13 cellular contexts compared by ENCODE assay signal in the genomic region with DNA sequence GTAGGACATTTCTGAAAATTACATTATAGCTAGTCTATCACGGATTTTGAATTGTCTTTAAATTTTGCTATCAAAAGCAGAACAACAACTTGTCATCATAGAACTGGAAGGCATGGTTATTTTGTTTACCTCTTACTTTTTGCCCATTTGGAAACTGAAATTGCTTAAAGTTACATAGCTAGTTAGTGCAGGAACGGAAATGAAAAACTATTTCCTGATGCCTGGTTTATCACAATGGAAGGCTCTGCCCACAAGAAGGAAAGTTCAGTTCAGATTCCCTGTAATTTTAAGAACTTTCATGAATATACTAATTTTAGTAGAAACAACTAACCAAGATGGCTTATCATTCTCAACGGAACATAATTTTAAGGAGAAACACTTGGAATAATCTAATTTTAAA.
DNase-seq lines count a peak whose midpoint lies in the region; ATAC-seq and TF ChIP-seq lines count a peak whose summit lies in the region.
"Had no signal": no experiment of that assay in that cellular context is flagged by ENCODE, and none has a peak within 500 bp of the region (broad histone marks: within the 10 kb centered on the region; RNA-seq: fewer than 3 reads in every experiment).

No MANE protein-coding gene starts in this region.

- intact Hi-C loops in PC-3 (cut with micrococcal nuclease) (loop anchor here (2.0 to 5.0 kb wide), 4 partner anchors 14 to 410 kb away; no protein-coding TSS in a partner anchor), gastrocnemius medialis (cut with DNase I; ENCODE audit: low total_unique reads) (loop anchor here (5.0 kb wide), 3 partner anchors 105 to 420 kb away; no protein-coding TSS in a partner anchor), sciatic nerve (cut with DNase I) (loop anchor here (5.0 kb wide), 1 partner anchor 570 kb away; no protein-coding TSS in a partner anchor)

- TF ChIP-seq EP300 in gastroesophageal sphincter (IDR thresholded peaks at IDR 0.05) = no peak

- H3K27me3 ChIP-seq in PC-3 (ENCODE audit: low read length) (no peaks in the 10 kb centered on the region), gastroesophageal sphincter (no peaks in the 10 kb centered on the region), gastrocnemius medialis (no peaks in the 10 kb centered on the region), Karpas-422 (ENCODE audit: low read length) (no peaks in the 10 kb centered on the region)
- H3K27me3 ChIP-seq in effector memory CD4-positive, alpha-beta T cell (replicated peaks; ENCODE audit: control insufficient read depth, insufficient read depth, low read length, poor library complexity, severe bottlenecking) = no peaks in the 10 kb centered on the region

- no peaks in the 10 kb centered on the region for H3F3A ChIP-seq in PC-3 (ENCODE audit: low read length, unreplicated experiment)

- H3K36me3 ChIP-seq in PC-3 (ENCODE audit: low read depth, low read length) = no peaks in the 10 kb centered on the region
- no peaks in the 10 kb centered on the region for H3K36me3 ChIP-seq in gastroesophageal sphincter
- H3K36me3 ChIP-seq in gastrocnemius medialis = no peaks in the 10 kb centered on the region
- H3K36me3 ChIP-seq in effector memory CD4-positive, alpha-beta T cell (ENCODE audit: control insufficient read depth, insufficient read depth, low read length) = no peaks in the 10 kb centered on the region
- H3K36me3 ChIP-seq in Karpas-422 (ENCODE audit: insufficient read depth, low read length) = no peaks in the 10 kb centered on the region

- BruUV-seq in PC-3 (replicated peaks; lab: Mats Ljungman, UMichigan) = no TSS peak

- TF ChIP-seq POLR2A in gastroesophageal sphincter (IDR thresholded peaks at IDR 0.05) (no peak), gastrocnemius medialis (IDR thresholded peaks at IDR 0.05) (no peak)

- H3K4me1 ChIP-seq in PC-3 (ENCODE audit: insufficient read depth, low read length) = peaks cover 65% of the 10 kb centered on the region
- peaks cover 53 to 98% (median 60%) of the 10 kb centered on the region in 3 donors for H3K4me1 ChIP-seq in gastroesophageal sphincter
- peaks cover 74 to 97% of the 10 kb centered on the region in 2 donors for H3K4me1 ChIP-seq in gastrocnemius medialis
- peaks cover 4% of the 10 kb centered on the region for H3K4me1 ChIP-seq in effector memory CD4-positive, alpha-beta T cell (ENCODE audit: control insufficient read depth, insufficient read depth, low read length, poor library complexity, severe bottlenecking)
- peaks cover 5% of the 10 kb centered on the region; the same call in 1 of the 2 replicates for H3K4me1 ChIP-seq in Karpas-422 (ENCODE audit: low read length)

- ATAC-seq in PC-3 (no peak), gastroesophageal sphincter (no peak), gastrocnemius medialis (no peak), sciatic nerve (no peak), HG02678 (IDR thresholded peaks at IDR 0.05; ENCODE audit: unreplicated experiment) (no peak)

- no peak overlapping the region for H2AFZ ChIP-seq in PC-3 (ENCODE audit: low read length)
- H2AFZ ChIP-seq in Karpas-422 (ENCODE audit: low read length) = no peak overlapping the region

- H3K9me2 ChIP-seq in PC-3 (replicated peaks; ENCODE audit: low read length) (no peaks in the 10 kb centered on the region), Karpas-422 (replicated peaks; ENCODE audit: insufficient read depth, low read length) (no peaks in the 10 kb centered on the region)

- TF ChIP-seq CTCF in 22Rv1 (IDR thresholded peaks at IDR 0.05) (no peak), PC-3 (conservative IDR thresholded peaks at IDR 0.05; ENCODE audit: low read depth, low read length) (no peak), gastroesophageal sphincter (IDR thresholded peaks at IDR 0.05) (no peak), gastrocnemius medialis (IDR thresholded peaks at IDR 0.05 in 4 of 5, conservative IDR thresholded peaks at IDR 0.05 in 1 of 5) (no peak)

- POLR2A ChIA-PET in PC-3 (lab: Charles Lee; ENCODE audit: unreplicated experiment) = interaction anchor here (0.7 to 1.0 kb wide), 2 partner anchors 37 to 546 kb away, joined by 3 to 4 read pairs; partner anchors contain the start of gene ZFP36L1

- CTCF ChIA-PET in PC-3 (lab: Charles Lee) = interaction anchor here (0.6 to 0.9 kb wide), 11 partner anchors 9 to 578 kb away, joined by 3 to 11 read pairs (median 3); no protein-coding TSS in a partner anchor

- no peaks in the 10 kb centered on the region for H3K79me2 ChIP-seq in PC-3 (ENCODE audit: low read length)
- H3K79me2 ChIP-seq in Karpas-422 (ENCODE audit: low read length) = no peaks in the 10 kb centered on the region

- H3K9me3 ChIP-seq in PC-3 (ENCODE audit: low read length) (no peaks in the 10 kb centered on the region), gastroesophageal sphincter (no peaks in the 10 kb centered on the region), gastrocnemius medialis (no peaks in the 10 kb centered on the region), Karpas-422 (ENCODE audit: low read length) (no peaks in the 10 kb centered on the region)
- H3K9me3 ChIP-seq in effector memory CD4-positive, alpha-beta T cell (ENCODE audit: control insufficient read depth, low read length) = no peaks in the 10 kb centered on the region

- WGBS in gastroesophageal sphincter (ENCODE audit: low coverage in 1 of 2), 2 donors = 57 to 70% methylated on average over 3 of the region's 3 CpGs

- H3K27ac ChIP-seq in 22Rv1 = 0 out of 2 replicates have a peak overlapping the region, but pooled peaks have one; percentile 19
- H3K27ac ChIP-seq in PC-3 (ENCODE audit: low read length) = peak overlapping the region; percentile 64; the same call in 1 of the 2 replicates
- peak overlapping the region; percentile 86 to 89 (median 88) for H3K27ac ChIP-seq in gastroesophageal sphincter
- H3K27ac ChIP-seq in gastrocnemius medialis = peak overlapping the region; percentile 82 to 87 (median 86)
- H3K27ac ChIP-seq in effector memory CD4-positive, alpha-beta T cell (ENCODE audit: insufficient read depth, low read length, poor library complexity, severe bottlenecking) = no peak overlapping the region
- no peak overlapping the region for H3K27ac ChIP-seq in Karpas-422 (ENCODE audit: low read length)

- DNase-seq in PC-3 (no peak), gastrocnemius medialis (no peak), Karpas-422 (no peak), sciatic nerve (ENCODE audit: low spot score) (no peak)
- no peak for DNase-seq in effector memory CD4-positive, alpha-beta T cell
- DNase-seq: activated naive CD4-positive, alpha-beta T cell; caudate nucleus; KG1; RPMI8226; trophoblast cell had no signal

- H3K9ac ChIP-seq in PC-3 (ENCODE audit: low read length) (no peak overlapping the region), Karpas-422 (ENCODE audit: low read length) (no peak overlapping the region)

- in situ Hi-C loops in gastrocnemius medialis (cut with MboI; ENCODE audit: low sequenced_read_pairs in 4 of 4) = loop anchor here (5.0 to 25.0 kb wide), 7 partner anchors 300 to 578 kb away; partner anchors contain the start of gene ZFP36L1 (in 3 of the 4)

- H3K4me3 ChIP-seq in PC-3 (ENCODE audit: low read length) (no peak overlapping the region), gastroesophageal sphincter (no peak overlapping the region), gastrocnemius medialis (no peak overlapping the region), Karpas-422 (ENCODE audit: low read length) (no peak overlapping the region)
- no peak overlapping the region for H3K4me3 ChIP-seq in effector memory CD4-positive, alpha-beta T cell (ENCODE audit: insufficient read depth, low read depth, low read length, poor library complexity, severe bottlenecking)

- H4K20me1 ChIP-seq in PC-3 (ENCODE audit: low read length) (no peaks in the 10 kb centered on the region), Karpas-422 (ENCODE audit: insufficient read depth, low read depth, low read length) (peaks cover 33% of the 10 kb centered on the region; the same call in 1 of the 2 replicates)

- no peak overlapping the region for H3K4me2 ChIP-seq in PC-3 (ENCODE audit: low read length)
- H3K4me2 ChIP-seq in Karpas-422 (ENCODE audit: low read depth, low read length, poor library complexity, severe bottlenecking) = no peak overlapping the region

Comparison
In these comparisons a context has a peak if more than half of its experiments do, and no peak if none do; other contexts are left out.
1. H3K27ac ChIP-seq: peak in 22Rv1 (single experiment), PC-3 (single experiment), gastroesophageal sphincter (4 of 4) and gastrocnemius medialis (4 of 4); none in effector memory CD4-positive, alpha-beta T cell (single experiment) and Karpas-422 (single experiment).